In genomic region chr9:124008307-124008854, GRCh38 we compare ENCODE assay signal across 9 cellular contexts. TPM values are rescaled to one million over a fixed set of nuclear protein-coding genes. Genes with fewer than 3 reads are reported as not detected.
DNase-seq lines count a peak whose midpoint lies in the region; ATAC-seq and TF ChIP-seq lines count a peak whose summit lies in the region.
"Had no signal": no experiment of that assay in that cellular context is flagged by ENCODE, and none has a peak within 500 bp of the region (broad histone marks: within the 10 kb centered on the region; RNA-seq: fewer than 3 reads in every experiment).

No MANE protein-coding gene starts in this region.

- peaks cover 100% of the 10 kb centered on the region for H3K27me3 ChIP-seq in neural progenitor cell

- H3K36me3 Mint-ChIP-seq in IgD-negative memory B cell, result peaks cover 2% of the 10 kb centered on the region
- no peaks in the 10 kb centered on the region for H3K36me3 Mint-ChIP-seq in activated naive CD8-positive, alpha-beta T cell treated with anti-CD3 and anti-CD28 coated beads for 36 hours
- H3K36me3 Mint-ChIP-seq in neural progenitor cell, result no peaks in the 10 kb centered on the region

- no peak overlapping the region for H3K9ac ChIP-seq in neural progenitor cell

- H4K20me1 ChIP-seq in neural progenitor cell (ENCODE audit: low read depth), result peaks cover 77% of the 10 kb centered on the region

- peaks cover 68% of the 10 kb centered on the region for H3K27me3 Mint-ChIP-seq in IgD-negative memory B cell
- H3K27me3 Mint-ChIP-seq in activated naive CD8-positive, alpha-beta T cell treated with anti-CD3 and anti-CD28 coated beads for 36 hours, result peaks cover 91% of the 10 kb centered on the region
- H3K27me3 Mint-ChIP-seq in neural progenitor cell (ENCODE audit: insufficient read depth, low read depth), result peaks cover 76% of the 10 kb centered on the region

- H3K4me3 Mint-ChIP-seq in IgD-negative memory B cell (peak overlapping the region; percentile 54 to 91 (median 78)), neural progenitor cell (peak overlapping the region; percentile 79)
- peak overlapping the region; percentile 20 for H3K4me3 Mint-ChIP-seq in activated naive CD8-positive, alpha-beta T cell treated with anti-CD3 and anti-CD28 coated beads for 36 hours

- H3K27ac Mint-ChIP-seq in IgD-negative memory B cell (peak overlapping the region; percentile 74 to 96 (median 95)), neural progenitor cell (no peak overlapping the region)
- no peak overlapping the region for H3K27ac Mint-ChIP-seq in activated naive CD8-positive, alpha-beta T cell treated with anti-CD3 and anti-CD28 coated beads for 36 hours

- H3K4me1 ChIP-seq in neural progenitor cell, result peaks cover 70% of the 10 kb centered on the region

- H3K4me3 ChIP-seq in neural progenitor cell, result peak overlapping the region; percentile 76

- H3K27ac ChIP-seq in neural progenitor cell, result no peak overlapping the region
- H3K27ac ChIP-seq: 22Rv1 had no signal

- peaks cover 81% of the 10 kb centered on the region for H3K79me2 ChIP-seq in neural progenitor cell (ENCODE audit: low read depth)

- H3F3A ChIP-seq in neural progenitor cell (ENCODE audit: low read depth), result peaks cover 84% of the 10 kb centered on the region

- DNase-seq in DMS153 (lab: John Stamatoyannopoulos, UW) (peak; percentile 33), DMS153 treated with DMSO at 0.1 percent for 48 hours (lab: John Stamatoyannopoulos, UW; ENCODE audit: unreplicated experiment) (no peak), neural progenitor cell (ENCODE audit: low spot score) (peak; percentile 91), AG08395 (ENCODE audit: low spot score) (no peak), HuH-7 (ENCODE audit: low spot score) (no peak)
- DNase-seq in activated naive CD8-positive, alpha-beta T cell treated with anti-CD3 and anti-CD28 coated beads for 36 hours, result no peak

- no peaks in the 10 kb centered on the region for H3K36me3 ChIP-seq in neural progenitor cell

- no peak overlapping the region for H2AFZ ChIP-seq in neural progenitor cell (replicated peaks)

- no peak for ATAC-seq in HG02678 (IDR thresholded peaks at IDR 0.05; ENCODE audit: unreplicated experiment)

- peak overlapping the region; percentile 92 for H3K4me2 ChIP-seq in neural progenitor cell

- H3K4me1 Mint-ChIP-seq in IgD-negative memory B cell (peaks cover 17 to 32% (median 21%) of the 10 kb centered on the region in 3 donors), neural progenitor cell (peaks cover 46% of the 10 kb centered on the region)
- H3K4me1 Mint-ChIP-seq in activated naive CD8-positive, alpha-beta T cell treated with anti-CD3 and anti-CD28 coated beads for 36 hours, result peaks cover 32% of the 10 kb centered on the region

- no peak for TF ChIP-seq CTCF in neural progenitor cell (IDR thresholded peaks at IDR 0.05)

- no peaks in the 10 kb centered on the region for H3K9me3 ChIP-seq in neural progenitor cell (ENCODE audit: low read depth)

- H3K9me3 Mint-ChIP-seq in IgD-negative memory B cell, result peaks cover 0 to 11% (median 3%) of the 10 kb centered on the region in 3 donors
- no peaks in the 10 kb centered on the region for H3K9me3 Mint-ChIP-seq in activated naive CD8-positive, alpha-beta T cell treated with anti-CD3 and anti-CD28 coated beads for 36 hours
- no peaks in the 10 kb centered on the region for H3K9me3 Mint-ChIP-seq in neural progenitor cell

RNA-seq across cellular contexts. Expression of gene LHX2, which starts 3.2 kb away (rescaled TPM):
- not detected for polyA plus RNA-seq in IgD-negative memory B cell
- not detected for total RNA-seq in activated naive CD8-positive, alpha-beta T cell treated with anti-CD3 and anti-CD28 coated beads for 36 hours
- total RNA-seq in neural progenitor cell (ENCODE audit: low replicate concordance), result 36.3 and 59.5 TPM in 2 replicates

Comparison
In these comparisons a context has a peak if more than half of its experiments do, and no peak if none do; other contexts are left out.
1. DNase-seq: peak in DMS153 (single experiment) and neural progenitor cell (single experiment); none in DMS153 treated with DMSO at 0.1 percent for 48 hours (single experiment), activated naive CD8-positive, alpha-beta T cell treated with anti-CD3 and anti-CD28 coated beads for 36 hours (single experiment), AG08395 (single experiment) and HuH-7 (single experiment).
2. H3K27ac Mint-ChIP-seq: peak in IgD-negative memory B cell (3 of 3); none in activated naive CD8-positive, alpha-beta T cell treated with anti-CD3 and anti-CD28 coated beads for 36 hours (single experiment) and neural progenitor cell (single experiment).
3. H3K4me3 Mint-ChIP-seq: peak in every context shown above with its lines; median percentile 79 in neural progenitor cell; 78 in IgD-negative memory B cell; 20 in activated naive CD8-positive, alpha-beta T cell treated with anti-CD3 and anti-CD28 coated beads for 36 hours.
4. RNA of gene LHX2, which starts 3.2 kb away (total RNA-seq): 36.3 to 59.5 TPM in neural progenitor cell; not detected in activated naive CD8-positive, alpha-beta T cell treated with anti-CD3 and anti-CD28 coated beads for 36 hours; every median in the first group is over 10 times any median in the second.